ENCODE assay signal across 13 cellular contexts in genomic region chr4:184959309-184959708, GRCh38. TPM values are rescaled to one million over a fixed set of nuclear protein-coding genes. Genes with fewer than 3 reads are reported as not detected.
A peak's percentile ranks its signal among the peaks of the same experiment; 100 is the strongest.
DNase-seq lines count a peak whose midpoint lies in the region; ATAC-seq and TF ChIP-seq lines count a peak whose summit lies in the region.
"Had no signal": no experiment of that assay in that cellular context is flagged by ENCODE, and none has a peak within 500 bp of the region (broad histone marks: within the 10 kb centered on the region; RNA-seq: fewer than 3 reads in every experiment).

No MANE protein-coding gene starts in this region.

- H3K79me1 ChIP-seq in neuronal stem cell (ENCODE audit: low read depth, low read length), result no peaks in the 10 kb centered on the region

- DNase-seq in neuronal stem cell (ENCODE audit: low spot score) (no peak), ureter (ENCODE audit: low spot score) (peak; percentile 25), occipital lobe (lab: John Stamatoyannopoulos, UW) (no peak), NCI-H2227 (lab: John Stamatoyannopoulos, UW; ENCODE audit: unreplicated experiment) (no peak)
- DNase-seq: BE2C; Caco-2; CD8-positive, alpha-beta memory T cell; DMS53; GF-D8; HCEC 1CT had no signal

- H2BK5ac ChIP-seq in neuronal stem cell (ENCODE audit: low read length), result peak overlapping the region; percentile 57

- no peak for ATAC-seq in HG02973 (IDR thresholded peaks at IDR 0.05; ENCODE audit: unreplicated experiment)

- no peak overlapping the region for H3K18ac ChIP-seq in neuronal stem cell (ENCODE audit: low read length)

- POLR2A ChIA-PET in HEK293 (lab: Yijun Ruan, JAX), result no interaction called here

- H3K14ac ChIP-seq in neuronal stem cell (ENCODE audit: low read length), result no peak overlapping the region

- no peak overlapping the region for H2BK15ac ChIP-seq in neuronal stem cell (ENCODE audit: low read length)

- H3K9me3 ChIP-seq in BLaER1 treated with 17β-estradiol and CSF1 and Interleukin-3, amounts not matched to agents 10 nM and 100 nM (replicated peaks in 1 of 11), result no peaks in the 10 kb centered on the region
- no peaks in the 10 kb centered on the region for H3K9me3 ChIP-seq in HEK293 (ENCODE audit: control insufficient read depth, insufficient read depth, low read depth, low read length)
- no peaks in the 10 kb centered on the region for H3K9me3 ChIP-seq in neuronal stem cell (replicated peaks in 1 of 2; ENCODE audit: control insufficient read depth in 2 of 2, insufficient read depth in 1 of 2, low read depth in 1 of 2, low read length in 2 of 2)
- H3K9me3 ChIP-seq: BE2C, Caco-2 had no signal

- peak overlapping the region in 6 of 11 experiments; percentile 14 to 85 (median 80); a peak in 9 of 22 replicates for H3K27ac ChIP-seq in BLaER1 treated with 17β-estradiol and CSF1 and Interleukin-3, amounts not matched to agents 10 nM and 100 nM
- no peak overlapping the region for H3K27ac ChIP-seq in HEK293 (ENCODE audit: extremely low read depth, low read depth, low read length)
- H3K27ac ChIP-seq in neuronal stem cell (replicated peaks; ENCODE audit: low read length), result no peak overlapping the region

- peaks cover 51 to 81% (median 77%) of the 10 kb centered on the region in 10 experiments for H3K4me1 ChIP-seq in BLaER1 treated with 17β-estradiol and CSF1 and Interleukin-3, amounts not matched to agents 10 nM and 100 nM
- H3K4me1 ChIP-seq in HEK293 (ENCODE audit: control insufficient read depth, insufficient read depth, low read length) (no peaks in the 10 kb centered on the region), neuronal stem cell (ENCODE audit: control insufficient read depth in 2 of 2, insufficient read depth in 1 of 2, low read depth in 1 of 2, low read length in 2 of 2) (peaks cover 6 to 9% of the 10 kb centered on the region in 2 donors)
- H3K4me1 ChIP-seq: BE2C, Caco-2 had no signal

- no peak overlapping the region for H2AK5ac ChIP-seq in neuronal stem cell (ENCODE audit: low read depth, low read length)

- no peaks in the 10 kb centered on the region for H3K36me3 ChIP-seq in BLaER1 treated with 17β-estradiol and CSF1 and Interleukin-3, amounts not matched to agents 10 nM and 100 nM
- H3K36me3 ChIP-seq in HEK293 (ENCODE audit: control insufficient read depth in 2 of 2, insufficient read depth in 1 of 2, low read length in 2 of 2), result no peaks in the 10 kb centered on the region
- no peaks in the 10 kb centered on the region for H3K36me3 ChIP-seq in neuronal stem cell (replicated peaks in 1 of 2; ENCODE audit: control insufficient read depth in 2 of 2, insufficient read depth in 2 of 2, low read length in 2 of 2)
- H3K36me3 ChIP-seq: BE2C had no signal

- no peak overlapping the region for H4K91ac ChIP-seq in neuronal stem cell (ENCODE audit: low read depth, low read length, poor library complexity)

- no peak overlapping the region for H3K4ac ChIP-seq in neuronal stem cell (ENCODE audit: low read length)

- 0 out of 22 replicates have a peak overlapping the region, but pooled peaks of 1 of the 11 experiments have one; percentile 11 for H3K9ac ChIP-seq in BLaER1 treated with 17β-estradiol and CSF1 and Interleukin-3, amounts not matched to agents 10 nM and 100 nM
- no peak overlapping the region for H3K9ac ChIP-seq in neuronal stem cell (ENCODE audit: low read depth, low read length, poor library complexity)

- H3K4me3 ChIP-seq in BLaER1 treated with 17β-estradiol and CSF1 and Interleukin-3, amounts not matched to agents 10 nM and 100 nM, result no peak overlapping the region
- H3K4me3 ChIP-seq in HEK293 (ENCODE audit: low read depth, low read length) (no peak overlapping the region), neuronal stem cell (ENCODE audit: low read length in 2 of 2) (peak overlapping the region in 1 of 2 donors; percentile 54)

- peak overlapping the region; percentile 38 to 97 (median 73) for H3K4me2 ChIP-seq in BLaER1 treated with 17β-estradiol and CSF1 and Interleukin-3, amounts not matched to agents 10 nM and 100 nM
- H3K4me2 ChIP-seq in neuronal stem cell (ENCODE audit: insufficient read depth, low read length, poor library complexity, severe bottlenecking), result no peak overlapping the region

- no peak overlapping the region for H2BK12ac ChIP-seq in neuronal stem cell (ENCODE audit: low read length)

- H4K8ac ChIP-seq in neuronal stem cell (ENCODE audit: low read depth, low read length), result no peak overlapping the region

- H2BK120ac ChIP-seq in neuronal stem cell (ENCODE audit: low read depth, low read length), result no peak overlapping the region

- H2AFZ ChIP-seq in neuronal stem cell (ENCODE audit: low read length), result no peak overlapping the region

- no peak overlapping the region for H3K23ac ChIP-seq in neuronal stem cell (ENCODE audit: low read depth, low read length, poor library complexity)

- no peak for TF ChIP-seq CTCF in HEK293 (tag by site-specific recombination; IDR thresholded peaks at IDR 0.05)

- peaks cover 0 to 9% (median 0%) of the 10 kb centered on the region in 11 experiments; a peak in 1 of 22 replicates for H3K27me3 ChIP-seq in BLaER1 treated with 17β-estradiol and CSF1 and Interleukin-3, amounts not matched to agents 10 nM and 100 nM
- H3K27me3 ChIP-seq in neuronal stem cell (ENCODE audit: control insufficient read depth in 3 of 3, insufficient read depth in 3 of 3, low read depth in 1 of 3, low read length in 3 of 3), result no peaks in the 10 kb centered on the region
- H3K27me3 ChIP-seq: BE2C had no signal

- no CpG with 5 or more reads among the region's 10 CpGs for WGBS in neuronal stem cell (ENCODE audit: extremely low coverage in 2 of 2, insufficient read length in 2 of 2, insufficient replicate concordance in 1 of 2), 2 donors

- no peaks in the 10 kb centered on the region for H4K20me1 ChIP-seq in BLaER1 treated with 17β-estradiol and CSF1 and Interleukin-3, amounts not matched to agents 10 nM and 100 nM

- CTCF ChIA-PET in HEK293 (lab: Yijun Ruan, JAX), result interaction anchor here (1.2 to 1.5 kb wide), 2 partner anchors 46 to 141 kb away, joined by 3 to 4 read pairs; no protein-coding TSS in a partner anchor

TF ChIP-seq in HEK293, 187 proteins besides CTCF, POLR2A, EP300 and RAD21:
- no peak for TF ChIP-seq ZNF530 (tag by site-specific recombination; IDR thresholded peaks at IDR 0.05; ENCODE audit: low read depth)
- TF ChIP-seq ZNF239 (tag by site-specific recombination; IDR thresholded peaks at IDR 0.05), result no peak
- TF ChIP-seq ZNF24 (tag by site-specific recombination; IDR thresholded peaks at IDR 0.05), result no peak
- 0 out of 2 replicates have a peak, but pooled peaks have one; percentile 19 for TF ChIP-seq GLIS2 (tag by site-specific recombination; IDR thresholded peaks at IDR 0.05)
- no peak for TF ChIP-seq KLF9 (tag by site-specific recombination; IDR thresholded peaks at IDR 0.05; ENCODE audit: low read depth)

RNA-seq across cellular contexts. Expression of gene HELT, which starts 59.0 kb away (rescaled TPM):
- not detected for polyA plus RNA-seq in neuronal stem cell (2013, experiment 1 of 2)
- polyA plus RNA-seq in neuronal stem cell (2013, experiment 2 of 2), result not detected
- total RNA-seq in ureter (not detected), occipital lobe (not detected)
- total RNA-seq: Caco-2; CD8-positive, alpha-beta memory T cell had no signal
- polyA plus RNA-seq: CD8-positive, alpha-beta memory T cell had no signal

Comparison
In these comparisons a context has a peak if more than half of its experiments do, and no peak if none do; other contexts are left out.
1. H3K27ac ChIP-seq: peak in BLaER1 treated with 17β-estradiol and CSF1 and Interleukin-3, amounts not matched to agents 10 nM and 100 nM (6 of 11); none in HEK293 (single experiment) and neuronal stem cell (single experiment).